21 cellular contexts compared by ENCODE assay signal in genomic region chr19:13869324-13869723, GRCh38. TPM values are rescaled to one million over a fixed set of nuclear protein-coding genes. Genes with fewer than 3 reads are reported as not detected.
DNase-seq lines count a peak whose midpoint lies in the region; ATAC-seq and TF ChIP-seq lines count a peak whose summit lies in the region.
"Had no signal": no experiment of that assay in that cellular context is flagged by ENCODE, and none has a peak within 500 bp of the region (broad histone marks: within the 10 kb centered on the region; RNA-seq: fewer than 3 reads in every experiment).

No MANE protein-coding gene starts in this region.

- no peak overlapping the region for H2BK12ac ChIP-seq in neuronal stem cell (ENCODE audit: low read length)

- H3K9me3 ChIP-seq in IMR-90 (ENCODE audit: control insufficient read depth, insufficient read depth, low read length) (no peaks in the 10 kb centered on the region), neuronal stem cell (replicated peaks in 1 of 2; ENCODE audit: control insufficient read depth in 2 of 2, insufficient read depth in 1 of 2, low read depth in 1 of 2, low read length in 2 of 2) (peaks cover 0 to 4% of the 10 kb centered on the region in 2 donors)
- H3K9me3 ChIP-seq: BLaER1 had no signal

- no peaks in the 10 kb centered on the region for H4K20me1 ChIP-seq in IMR-90 (ENCODE audit: insufficient read depth, low read length)
- H4K20me1 ChIP-seq: BLaER1 had no signal

- BruUV-seq in IMR-90 (replicated peaks; lab: Mats Ljungman, UMichigan), result no TSS peak

- H3K36me3 ChIP-seq in IMR-90 (ENCODE audit: control insufficient read depth, insufficient read depth, low read length) (no peaks in the 10 kb centered on the region), neuronal stem cell (replicated peaks in 1 of 2; ENCODE audit: control insufficient read depth in 2 of 2, insufficient read depth in 2 of 2, low read length in 2 of 2) (no peaks in the 10 kb centered on the region)
- H3K36me3 ChIP-seq: BLaER1 had no signal

- H3K4me3 ChIP-seq in IMR-90 (ENCODE audit: insufficient read depth, low read depth, low read length), result no peak overlapping the region
- H3K4me3 ChIP-seq in neuronal stem cell (ENCODE audit: low read length in 2 of 2), result no peak overlapping the region
- H3K4me3 ChIP-seq: BLaER1, GM12878, GM23248 had no signal

- no peak overlapping the region for H3K18ac ChIP-seq in IMR-90 (ENCODE audit: low read depth, low read length)
- H3K18ac ChIP-seq in neuronal stem cell (ENCODE audit: low read length), result no peak overlapping the region

- no peak overlapping the region for H4K91ac ChIP-seq in IMR-90 (ENCODE audit: insufficient read depth, low read depth, low read length)
- H4K91ac ChIP-seq in neuronal stem cell (ENCODE audit: low read depth, low read length, poor library complexity), result no peak overlapping the region

- H4K8ac ChIP-seq in IMR-90 (ENCODE audit: low read depth in 2 of 2, low read length in 2 of 2) (no peak overlapping the region), neuronal stem cell (ENCODE audit: low read depth, low read length) (no peak overlapping the region)

- H3K4me1 ChIP-seq in IMR-90 (ENCODE audit: control insufficient read depth, insufficient read depth, low read length) (peaks cover 6% of the 10 kb centered on the region), neuronal stem cell (ENCODE audit: control insufficient read depth in 2 of 2, insufficient read depth in 1 of 2, low read depth in 1 of 2, low read length in 2 of 2) (peaks cover 7 to 8% of the 10 kb centered on the region in 2 donors)

- H3K27me3 Mint-ChIP-seq in brain, result no peaks in the 10 kb centered on the region

- H3K36me3 Mint-ChIP-seq in brain, result peaks cover 30% of the 10 kb centered on the region
- H3K36me3 Mint-ChIP-seq: CD4-positive, CD25-positive, alpha-beta regulatory T cell; CD8-positive, alpha-beta T cell had no signal

- peaks cover 52% of the 10 kb centered on the region for H3K4me1 Mint-ChIP-seq in brain

- no peak overlapping the region for H4K5ac ChIP-seq in IMR-90 (ENCODE audit: low read depth, low read length)

- H3K9me3 Mint-ChIP-seq in brain, result peaks cover 0 to 6% (median 0%) of the 10 kb centered on the region in 5 experiments
- H3K9me3 Mint-ChIP-seq: CD8-positive, alpha-beta T cell; H9 had no signal

- H3K9me1 ChIP-seq in IMR-90 (ENCODE audit: insufficient read depth, low read length), result peaks cover 11% of the 10 kb centered on the region

- H2BK20ac ChIP-seq in IMR-90 (ENCODE audit: low read depth, low read length), result no peak overlapping the region

- H2AK9ac ChIP-seq in IMR-90 (replicated peaks; ENCODE audit: low read depth, low read length, poor library complexity), result no peak overlapping the region

- TF ChIP-seq POLR2A in IMR-90 (IDR thresholded peaks at IDR 0.05; ENCODE audit: low read depth, low read length), result no peak

- H3K56ac ChIP-seq in IMR-90 (ENCODE audit: extremely low read depth, insufficient read depth, low read length), result no peak overlapping the region

- H2AK5ac ChIP-seq in IMR-90 (ENCODE audit: low read depth, low read length) (0 out of 2 replicates have a peak overlapping the region, but pooled peaks have one; percentile 43), neuronal stem cell (ENCODE audit: low read depth, low read length) (no peak overlapping the region)

- TF ChIP-seq CTCF in IMR-90 (conservative IDR thresholded peaks at IDR 0.05; ENCODE audit: low read depth, low read length) (no peak), brain (conservative IDR thresholded peaks at IDR 0.05) (no peak)

- H3K4ac ChIP-seq in IMR-90 (ENCODE audit: low read depth, low read length), result no peak overlapping the region
- no peak overlapping the region for H3K4ac ChIP-seq in neuronal stem cell (ENCODE audit: low read length)

- DNase-seq in IMR-90 (no peak), neuronal stem cell (ENCODE audit: low spot score) (no peak), DMS114 treated with DMSO at 0.1 percent for 48 hours (lab: John Stamatoyannopoulos, UW; ENCODE audit: unreplicated experiment) (no peak), dermis blood vessel endothelial cell (no peak)
- no peak for DNase-seq in stimulated activated CD4-positive, alpha-beta T cell treated with anti-CD3 and anti-CD28 coated beads, Interleukin-4, amount 100 ng/mL, for 24 hours
- DNase-seq: CD4-positive, CD25-positive, alpha-beta regulatory T cell; CD8-positive, alpha-beta T cell; DMS 273 treated with DMSO at 0.1 percent for 48 hours; DMS53; DMS79 treated with DMSO at 0.1 percent for 48 hours; GM23248; H9 had no signal

- no peak overlapping the region for H2AFZ ChIP-seq in IMR-90 (replicated peaks; ENCODE audit: low read length, poor library complexity)
- no peak overlapping the region for H2AFZ ChIP-seq in neuronal stem cell (ENCODE audit: low read length)
- H2AFZ ChIP-seq: GM23248 had no signal

- H3K27ac Mint-ChIP-seq in brain, result peak overlapping the region in 3 of 5 experiments; percentile 70 to 84 (median 71)
- H3K27ac Mint-ChIP-seq: B cell; CD4-positive, CD25-positive, alpha-beta regulatory T cell; CD8-positive, alpha-beta T cell; H9 had no signal

- H2BK120ac ChIP-seq in IMR-90 (ENCODE audit: low read depth, low read length) (no peak overlapping the region), neuronal stem cell (ENCODE audit: low read depth, low read length) (no peak overlapping the region)

- H3K14ac ChIP-seq in IMR-90 (replicated peaks; ENCODE audit: low read depth, low read length) (no peak overlapping the region), neuronal stem cell (ENCODE audit: low read length) (peak overlapping the region; percentile 44)

- peak overlapping the region in 1 of 5 experiments; percentile 68 for H3K4me3 Mint-ChIP-seq in brain
- H3K4me3 Mint-ChIP-seq: B cell; CD8-positive, alpha-beta T cell; H9 had no signal

- H2BK5ac ChIP-seq in IMR-90 (ENCODE audit: low read depth, low read length, poor library complexity, severe bottlenecking) (no peak overlapping the region), neuronal stem cell (ENCODE audit: low read length) (no peak overlapping the region)

- no peak overlapping the region for H2BK15ac ChIP-seq in IMR-90 (ENCODE audit: low read depth, low read length)
- no peak overlapping the region for H2BK15ac ChIP-seq in neuronal stem cell (ENCODE audit: low read length)

- ATAC-seq in IMR-90 (ENCODE audit: low read depth), result no peak
- no peak for ATAC-seq in GM18873 (IDR thresholded peaks at IDR 0.05; ENCODE audit: low FRiP score, unreplicated experiment)
- ATAC-seq: CD8-positive, alpha-beta T cell; GM12878; HCT116 had no signal

- H3K27ac ChIP-seq in IMR-90 (ENCODE audit: insufficient read depth, low read length) (no peak overlapping the region), neuronal stem cell (replicated peaks; ENCODE audit: low read length) (no peak overlapping the region)
- H3K27ac ChIP-seq: BLaER1, C4-2B, GM23248 had no signal

- WGBS in IMR-90 (ENCODE audit: extremely low coverage in 2 of 2, insufficient read length in 1 of 2), 2 experiments, result 60% methylated on average over 1 of the region's 11 CpGs; no CpG with 5 or more reads in 1 of the 2 experiments
- no CpG with 5 or more reads among the region's 11 CpGs for WGBS in neuronal stem cell (ENCODE audit: extremely low coverage in 2 of 2, insufficient read length in 2 of 2, insufficient replicate concordance in 1 of 2), 2 donors

- POLR2A ChIA-PET in IMR-90 (lab: Charles Lee; ENCODE audit: unreplicated experiment), result no interaction called here

- no peak overlapping the region for H3K9ac ChIP-seq in IMR-90 (ENCODE audit: low read depth, low read length)
- H3K9ac ChIP-seq in neuronal stem cell (ENCODE audit: low read depth, low read length, poor library complexity), result no peak overlapping the region
- H3K9ac ChIP-seq: BLaER1, GM23248 had no signal

- H3K4me2 ChIP-seq in IMR-90 (ENCODE audit: low read depth, low read length) (no peak overlapping the region), neuronal stem cell (ENCODE audit: insufficient read depth, low read length, poor library complexity, severe bottlenecking) (no peak overlapping the region)
- H3K4me2 ChIP-seq: BLaER1 had no signal

- TF ChIP-seq RAD21 in IMR-90 (IDR thresholded peaks at IDR 0.05; ENCODE audit: low read length), result no peak

- H3K27me3 ChIP-seq in IMR-90 (ENCODE audit: control insufficient read depth, insufficient read depth, low read length) (no peaks in the 10 kb centered on the region), neuronal stem cell (ENCODE audit: control insufficient read depth in 3 of 3, insufficient read depth in 3 of 3, low read depth in 1 of 3, low read length in 3 of 3) (peaks cover 8 to 44% (median 28%) of the 10 kb centered on the region in 3 experiments)

- intact Hi-C loops in IMR-90 (cut with micrococcal nuclease), result no loop called here

- dilution Hi-C loops in IMR-90 (cut with HindIII; ENCODE audit: low sequenced_read_pairs, unreplicated experiment), result no loop called here

- H3K79me1 ChIP-seq in IMR-90 (ENCODE audit: low read depth in 1 of 2, low read length in 2 of 2), result peaks cover 11 to 24% of the 10 kb centered on the region in 2 experiments; a peak in 3 of 4 replicates
- H3K79me1 ChIP-seq in neuronal stem cell (ENCODE audit: low read depth, low read length), result peaks cover 4% of the 10 kb centered on the region

- CTCF ChIA-PET in IMR-90 (lab: Yijun Ruan, JAX), result no interaction called here

- no peak overlapping the region for H3K23ac ChIP-seq in IMR-90 (ENCODE audit: low read depth, low read length)
- no peak overlapping the region for H3K23ac ChIP-seq in neuronal stem cell (ENCODE audit: low read depth, low read length, poor library complexity)

- in situ Hi-C loops in IMR-90 (cut with MboI; ENCODE audit: low sequenced_read_pairs), result loop anchor here (10.0 to 25.0 kb wide), 2 partner anchors 275 to 582 kb away; no protein-coding TSS in a partner anchor

RNA-seq across cellular contexts. Expression of gene NANOS3, which starts 7.6 kb away (rescaled TPM):
- total RNA-seq in IMR-90 (2012; rRNA removed), result not detected in 2 replicates
- 0.63 and 0.85 TPM in 2 replicates for polyA plus RNA-seq in IMR-90 (2012; rRNA removed)
- polyA plus RNA-seq in IMR-90 (2012; cell fraction: cytosol; rRNA removed), result 0.36 and 0.53 TPM in 2 replicates
- 2.2 and 3.8 TPM in 2 replicates for polyA plus RNA-seq in IMR-90 (2012; cell fraction: nucleus; rRNA removed; ENCODE audit: low replicate concordance)
- 14.6 TPM for polyA plus RNA-seq in brain (ENCODE audit: insufficient read depth, low read depth, low replicate concordance)
- 0.08 TPM for polyA plus RNA-seq in neuronal stem cell (2013, experiment 1 of 2)
- not detected for polyA plus RNA-seq in neuronal stem cell (2013, experiment 2 of 2)
- total RNA-seq in dermis blood vessel endothelial cell, result not detected in 2 replicates
- total RNA-seq: A172; B cell; CD4-positive, CD25-positive, alpha-beta regulatory T cell; CD8-positive, alpha-beta T cell; GM23248; H1; H9 had no signal
- polyA plus RNA-seq: CD4-positive, CD25-positive, alpha-beta regulatory T cell had no signal

RNA-seq across cellular contexts. Expression of gene BRME1, which starts 36.6 kb away (rescaled TPM):
- 0.18 and 0.28 TPM in 2 replicates for total RNA-seq in IMR-90 (2012; rRNA removed)
- 0.38 and 0.56 TPM in 2 replicates for polyA plus RNA-seq in IMR-90 (2012; rRNA removed)
- polyA plus RNA-seq in IMR-90 (2012; cell fraction: cytosol; rRNA removed), result 0.03 and 0.48 TPM in 2 replicates
- polyA plus RNA-seq in IMR-90 (2012; cell fraction: nucleus; rRNA removed; ENCODE audit: low replicate concordance), result 0.92 and 1.6 TPM in 2 replicates
- 19.0 TPM for polyA plus RNA-seq in brain (ENCODE audit: insufficient read depth, low read depth, low replicate concordance)
- 1.8 TPM for polyA plus RNA-seq in neuronal stem cell (2013, experiment 1 of 2)
- polyA plus RNA-seq in neuronal stem cell (2013, experiment 2 of 2), result 2.1 TPM
- 0.37 and 0.51 TPM in 2 replicates for total RNA-seq in dermis blood vessel endothelial cell

RNA-seq across cellular contexts. Expression of gene CC2D1A, which starts 36.7 kb away (rescaled TPM):
- total RNA-seq in IMR-90 (2012; rRNA removed) (3.9 and 4.1 TPM in 2 replicates), dermis blood vessel endothelial cell (6.8 and 10.5 TPM in 2 replicates)
- polyA plus RNA-seq in IMR-90 (2012; rRNA removed) (12.4 and 14.7 TPM in 2 replicates), brain (ENCODE audit: insufficient read depth, low read depth, low replicate concordance) (75.2 TPM)
- 13.0 and 18.1 TPM in 2 replicates for polyA plus RNA-seq in IMR-90 (2012; cell fraction: cytosol; rRNA removed)
- 70.8 and 113 TPM in 2 replicates for polyA plus RNA-seq in IMR-90 (2012; cell fraction: nucleus; rRNA removed; ENCODE audit: low replicate concordance)
- 19.7 TPM for polyA plus RNA-seq in neuronal stem cell (2013, experiment 1 of 2)
- polyA plus RNA-seq in neuronal stem cell (2013, experiment 2 of 2), result 18.7 TPM
